8 cellular contexts compared by ENCODE assay signal in genomic region chr16:46830902-46831647, GRCh38. TPM values are rescaled to one million over a fixed set of nuclear protein-coding genes. Genes with fewer than 3 reads are reported as not detected.
A peak's percentile ranks its signal among the peaks of the same experiment; 100 is the strongest.
DNase-seq lines count a peak whose midpoint lies in the region; ATAC-seq and TF ChIP-seq lines count a peak whose summit lies in the region.

Gene C16orf87 (minus strand): TSS chr16:46831180. CDS start chr16:46831149, 31 bp downstream.

- H3K27me3 ChIP-seq in RWPE2 (ENCODE audit: insufficient read depth, poor library complexity, severe bottlenecking), result no peaks in the 10 kb centered on the region

- peak within 1 kb of the TSS; percentile 99 for H3K27ac Mint-ChIP-seq in activated T-helper 2 cell treated with anti-CD3 and anti-CD28 coated beads, Interferon-gamma antibody, Interleukin-2, Interleukin-4, amounts not matched to agents 10 μg/mL and 5 μg/mL and 100 μg/mL, durations not matched to agents 14 hours and 24 hours and 36 hours
- H3K27ac Mint-ChIP-seq in nephron progenitor cell, result peak within 1 kb of the TSS; percentile 98
- H3K27ac Mint-ChIP-seq in stimulated activated naive CD8-positive, alpha-beta T cell treated with anti-CD3 and anti-CD28 coated beads, Interleukin-15, amount 100 ng/mL, for 72 hours, result peak within 1 kb of the TSS; percentile 96 to 97

- peaks cover 31% of the 10 kb centered on the region for H3K4me1 Mint-ChIP-seq in activated T-helper 2 cell treated with anti-CD3 and anti-CD28 coated beads, Interferon-gamma antibody, Interleukin-2, Interleukin-4, amounts not matched to agents 10 μg/mL and 5 μg/mL and 100 μg/mL, durations not matched to agents 14 hours and 24 hours and 36 hours (ENCODE audit: low read depth)
- peaks cover 29% of the 10 kb centered on the region for H3K4me1 Mint-ChIP-seq in nephron progenitor cell
- H3K4me1 Mint-ChIP-seq in stimulated activated naive CD8-positive, alpha-beta T cell treated with anti-CD3 and anti-CD28 coated beads, Interleukin-15, amount 100 ng/mL, for 72 hours, result peaks cover 38% of the 10 kb centered on the region

- H3K9me3 Mint-ChIP-seq in activated T-helper 2 cell treated with anti-CD3 and anti-CD28 coated beads, Interferon-gamma antibody, Interleukin-2, Interleukin-4, amounts not matched to agents 10 μg/mL and 5 μg/mL and 100 μg/mL, durations not matched to agents 14 hours and 24 hours and 36 hours, result no peaks in the 10 kb centered on the region
- H3K9me3 Mint-ChIP-seq in nephron progenitor cell, result peaks cover 4% of the 10 kb centered on the region
- no peaks in the 10 kb centered on the region for H3K9me3 Mint-ChIP-seq in stimulated activated naive CD8-positive, alpha-beta T cell treated with anti-CD3 and anti-CD28 coated beads, Interleukin-15, amount 100 ng/mL, for 72 hours

- H3K4me3 ChIP-seq in RWPE2 (ENCODE audit: severe bottlenecking) (peak within 1 kb of the TSS; percentile 75), fibroblast of pulmonary artery (replicated peaks; ENCODE audit: low read depth, low read length) (peak within 1 kb of the TSS; percentile 87)

- peak within 1 kb of the TSS; percentile 59 for H3K27ac ChIP-seq in RWPE2 (ENCODE audit: poor library complexity, severe bottlenecking)

- peak; percentile 93 for DNase-seq in EL
- DNase-seq in H4 (ENCODE audit: low spot score), result peak; percentile 92
- DNase-seq in LoVo (ENCODE audit: low spot score), result peak; percentile 90
- DNase-seq in RWPE2 (ENCODE audit: low spot score), result peak; percentile 92
- DNase-seq in activated T-helper 2 cell treated with anti-CD3 and anti-CD28 coated beads, Interferon-gamma antibody, Interleukin-2, Interleukin-4, amounts not matched to agents 10 μg/mL and 5 μg/mL and 100 μg/mL, durations not matched to agents 14 hours and 24 hours and 36 hours (ENCODE audit: low spot score), result peak; percentile 89
- DNase-seq in fibroblast of pulmonary artery (ENCODE audit: low read depth), result peak; percentile 94
- DNase-seq in nephron progenitor cell, result peak; percentile 92
- peak; percentile 91 to 92 for DNase-seq in stimulated activated naive CD8-positive, alpha-beta T cell treated with anti-CD3 and anti-CD28 coated beads, Interleukin-15, amount 100 ng/mL, for 72 hours

- H3K36me3 Mint-ChIP-seq in activated T-helper 2 cell treated with anti-CD3 and anti-CD28 coated beads, Interferon-gamma antibody, Interleukin-2, Interleukin-4, amounts not matched to agents 10 μg/mL and 5 μg/mL and 100 μg/mL, durations not matched to agents 14 hours and 24 hours and 36 hours (ENCODE audit: low read depth), result peaks cover 14% of the 10 kb centered on the region
- H3K36me3 Mint-ChIP-seq in nephron progenitor cell (ENCODE audit: low read depth), result no peaks in the 10 kb centered on the region

- peaks cover 28% of the 10 kb centered on the region for H3K4me1 ChIP-seq in RWPE2 (ENCODE audit: insufficient read depth, poor library complexity, severe bottlenecking)

- H3K4me3 Mint-ChIP-seq in activated T-helper 2 cell treated with anti-CD3 and anti-CD28 coated beads, Interferon-gamma antibody, Interleukin-2, Interleukin-4, amounts not matched to agents 10 μg/mL and 5 μg/mL and 100 μg/mL, durations not matched to agents 14 hours and 24 hours and 36 hours (ENCODE audit: low read depth), result peak within 1 kb of the TSS; percentile 98
- peak within 1 kb of the TSS; percentile 98 for H3K4me3 Mint-ChIP-seq in nephron progenitor cell
- H3K4me3 Mint-ChIP-seq in stimulated activated naive CD8-positive, alpha-beta T cell treated with anti-CD3 and anti-CD28 coated beads, Interleukin-15, amount 100 ng/mL, for 72 hours, result peak within 1 kb of the TSS; percentile 91 to 100

- intact Hi-C loops in activated T-helper 2 cell treated with anti-CD3 and anti-CD28 coated beads, Interferon-gamma antibody, Interleukin-2, Interleukin-4, amounts not matched to agents 10 μg/mL and 5 μg/mL and 100 μg/mL, durations not matched to agents 14 hours and 24 hours and 36 hours (cut with micrococcal nuclease), result loop anchor here (1.0 to 5.0 kb wide), 4 partner anchors 9 to 1781 kb away; partner anchors contain the start of genes GPT2, N4BP1, ORC6 and VPS35

- H3K27me3 Mint-ChIP-seq in activated T-helper 2 cell treated with anti-CD3 and anti-CD28 coated beads, Interferon-gamma antibody, Interleukin-2, Interleukin-4, amounts not matched to agents 10 μg/mL and 5 μg/mL and 100 μg/mL, durations not matched to agents 14 hours and 24 hours and 36 hours (ENCODE audit: low read depth), result peaks cover 11% of the 10 kb centered on the region
- H3K27me3 Mint-ChIP-seq in nephron progenitor cell (ENCODE audit: low read depth, poor library complexity), result peaks cover 22% of the 10 kb centered on the region
- H3K27me3 Mint-ChIP-seq in stimulated activated naive CD8-positive, alpha-beta T cell treated with anti-CD3 and anti-CD28 coated beads, Interleukin-15, amount 100 ng/mL, for 72 hours, result no peaks in the 10 kb centered on the region

- peak; percentile 97 for ATAC-seq in RWPE2 (ENCODE audit: low read depth)
- ATAC-seq in stimulated activated naive CD8-positive, alpha-beta T cell treated with anti-CD3 and anti-CD28 coated beads, Interleukin-15, amount 100 ng/mL, for 72 hours, result peak; percentile 97

- no peaks in the 10 kb centered on the region for H3K9me3 ChIP-seq in RWPE2 (ENCODE audit: severe bottlenecking)

- no peak for TF ChIP-seq CTCF in RWPE2 (IDR thresholded peaks at IDR 0.05; ENCODE audit: poor library complexity, severe bottlenecking)
- no peak for TF ChIP-seq CTCF in fibroblast of pulmonary artery (IDR thresholded peaks at IDR 0.05; ENCODE audit: low read length, missing control alignments)
- no peak for TF ChIP-seq CTCF in nephron progenitor cell (IDR thresholded peaks at IDR 0.05)

- H3K36me3 ChIP-seq in RWPE2 (ENCODE audit: low read depth), result no peaks in the 10 kb centered on the region

RNA-seq across cellular contexts. Expression of gene C16orf87, which starts in this region (rescaled TPM):
- total RNA-seq in H4 (2014; rRNA removed; shearing (Covaris generic)), result 10.4 and 11.5 TPM in 2 replicates
- total RNA-seq in activated T-helper 2 cell treated with anti-CD3 and anti-CD28 coated beads, Interferon-gamma antibody, Interleukin-2, Interleukin-4, amounts not matched to agents 10 μg/mL and 5 μg/mL and 100 μg/mL, durations not matched to agents 14 hours and 24 hours and 36 hours, result 20.1 and 24.0 TPM in 2 replicates

Comparison
In these comparisons a context has a peak if more than half of its experiments do, and no peak if none do; other contexts are left out.
1. Peak in every context shown above with its lines: DNase-seq, ATAC-seq, H3K4me3 ChIP-seq and H3K27ac ChIP-seq.